Comparison of ENCODE assay signal across 17 cellular contexts in the genomic region with DNA sequence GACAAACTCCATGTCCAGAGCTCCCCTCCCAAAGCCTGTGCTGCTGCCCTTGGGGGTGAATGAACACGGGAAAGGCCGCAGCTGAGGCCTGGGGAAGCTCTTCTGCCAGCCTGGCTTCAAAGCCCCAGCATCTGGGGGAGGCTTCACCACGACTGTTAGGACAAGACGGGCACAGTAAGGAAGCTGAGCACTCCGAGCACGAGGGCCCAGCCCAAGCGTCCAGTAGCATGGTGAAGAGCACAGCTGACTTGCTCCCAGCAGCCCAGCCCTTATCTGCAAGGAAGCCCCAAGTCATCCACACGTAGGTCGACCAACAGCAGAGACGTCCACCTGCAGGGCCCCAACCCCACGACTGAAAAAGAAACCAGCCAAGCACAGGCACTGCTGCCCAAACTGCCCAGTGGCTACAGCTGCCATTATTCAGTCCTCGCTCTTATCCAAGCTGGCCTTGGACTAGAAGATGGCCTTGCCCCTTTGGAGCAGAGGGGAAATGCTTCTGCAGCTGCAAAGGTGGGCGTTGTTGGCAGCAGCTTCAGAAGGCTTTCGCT.
DNase-seq lines count a peak whose midpoint lies in the region; ATAC-seq and TF ChIP-seq lines count a peak whose summit lies in the region.
"Had no signal": no experiment of that assay in that cellular context is flagged by ENCODE, and none has a peak within 500 bp of the region (broad histone marks: within the 10 kb centered on the region; RNA-seq: fewer than 3 reads in every experiment).

No MANE protein-coding gene starts in this region.

- no CpG with 5 or more reads among the region's 14 CpGs for WGBS in right lobe of liver (ENCODE audit: insufficient coverage, low coverage, low lambda C conversion rate, missing lambda C conversion rate)
- WGBS in aorta, 2 donors: 89 to 91% methylated on average over 14 of the region's 14 CpGs

- H3K36me3 Mint-ChIP-seq in type B pancreatic cell: peaks cover 3% of the 10 kb centered on the region
- H3K36me3 Mint-ChIP-seq: CD8-positive, alpha-beta memory T cell had no signal

- no peaks in the 10 kb centered on the region for H3K9me3 ChIP-seq in right lobe of liver
- no peaks in the 10 kb centered on the region for H3K9me3 ChIP-seq in aorta (ENCODE audit: control insufficient read depth, low read length)
- H3K9me3 ChIP-seq: BLaER1, Caco-2 had no signal

- no peaks in the 10 kb centered on the region for H3K27me3 Mint-ChIP-seq in type B pancreatic cell

- H3K36me3 ChIP-seq in right lobe of liver (no peaks in the 10 kb centered on the region), aorta (ENCODE audit: control insufficient read depth in 1 of 2, insufficient read depth in 2 of 2, low read length in 1 of 2) (no peaks in the 10 kb centered on the region)
- H3K36me3 ChIP-seq: BLaER1 had no signal

- intact Hi-C loops in right lobe of liver (cut with DNase I): loop anchor here in 1 of 2 donors (10.0 kb wide), 1 partner anchor 45 kb away; no protein-coding TSS in a partner anchor
- intact Hi-C loops in sciatic nerve (cut with DNase I): no loop called here
- intact Hi-C loops in aorta (cut with DNase I): no loop called here

- H3K27me3 ChIP-seq in right lobe of liver (no peaks in the 10 kb centered on the region), aorta (ENCODE audit: control insufficient read depth in 1 of 2, insufficient read depth in 2 of 2, low read length in 1 of 2) (no peaks in the 10 kb centered on the region)
- H3K27me3 ChIP-seq: BLaER1 had no signal

- ATAC-seq in right lobe of liver (no peak), sciatic nerve (no peak), aorta (ENCODE audit: low FRiP score) (no peak), HG02852 (IDR thresholded peaks at IDR 0.05; ENCODE audit: unreplicated experiment) (no peak)

- H3K4me3 Mint-ChIP-seq in type B pancreatic cell: no peak overlapping the region
- H3K4me3 Mint-ChIP-seq: CD8-positive, alpha-beta memory T cell; H9 had no signal

- H3K27ac ChIP-seq in right lobe of liver (no peak overlapping the region), aorta (ENCODE audit: low read depth in 1 of 2, low read length in 2 of 2) (no peak overlapping the region)
- H3K27ac ChIP-seq: 22Rv1, BLaER1, HL-60 had no signal

- DNase-seq in activated effector memory CD4-positive, alpha-beta T cell treated with anti-CD3 and anti-CD28 coated beads, Interleukin-2, amount 50 U/mL, for 16 hours: peak; percentile 34
- DNase-seq in activated effector memory CD4-positive, alpha-beta T cell treated with Interleukin-2 at 50 U/mL for 16 hours: no peak
- peak in 2 of 3 donors; percentile 30 to 36 for DNase-seq in right lobe of liver
- DNase-seq in sciatic nerve (ENCODE audit: low spot score): peak; percentile 46
- DNase-seq in aorta: peak; percentile 12 to 64
- no peak for DNase-seq in type B pancreatic cell (ENCODE audit: extremely low spot score, unreplicated experiment)
- no peak for DNase-seq in retina
- DNase-seq: CD8-positive, alpha-beta memory T cell; DND-41; GDM1; GOT3; H9 had no signal

- TF ChIP-seq CTCF in right lobe of liver (IDR thresholded peaks at IDR 0.05) (no peak), type B pancreatic cell (conservative IDR thresholded peaks at IDR 0.05) (no peak)

- no peaks in the 10 kb centered on the region for H3K9me3 Mint-ChIP-seq in type B pancreatic cell
- H3K9me3 Mint-ChIP-seq: H9 had no signal

- H3K4me3 ChIP-seq in right lobe of liver (no peak overlapping the region), aorta (ENCODE audit: low read length in 2 of 2) (no peak overlapping the region)
- H3K4me3 ChIP-seq: BLaER1 had no signal

- TF ChIP-seq POLR2A in right lobe of liver (IDR thresholded peaks at IDR 0.05): no peak

- H3K4me1 ChIP-seq in right lobe of liver (peaks cover 0 to 9% (median 4%) of the 10 kb centered on the region in 4 donors), aorta (ENCODE audit: control insufficient read depth in 1 of 2, insufficient read depth in 2 of 2, low read length in 2 of 2) (no peaks in the 10 kb centered on the region)
- H3K4me1 ChIP-seq: BLaER1 had no signal

- H3K27ac Mint-ChIP-seq in type B pancreatic cell: no peak overlapping the region
- H3K27ac Mint-ChIP-seq: CD8-positive, alpha-beta memory T cell had no signal

- peaks cover 11% of the 10 kb centered on the region for H3K4me1 Mint-ChIP-seq in type B pancreatic cell (ENCODE audit: unreplicated experiment)
- H3K4me1 Mint-ChIP-seq: CD8-positive, alpha-beta memory T cell had no signal

Comparison
In these comparisons a context has a peak if more than half of its experiments do, and no peak if none do; other contexts are left out.
1. DNase-seq: peak in activated effector memory CD4-positive, alpha-beta T cell treated with anti-CD3 and anti-CD28 coated beads, Interleukin-2, amount 50 U/mL, for 16 hours (single experiment), right lobe of liver (2 of 3), sciatic nerve (single experiment) and aorta (2 of 2); none in activated effector memory CD4-positive, alpha-beta T cell treated with Interleukin-2 at 50 U/mL for 16 hours (single experiment), type B pancreatic cell (single experiment) and retina (single experiment).